Comparison of ENCODE assay signal across 8 cellular contexts in genomic region chrX:13734278-13735172, GRCh38. TPM values are rescaled to one million over a fixed set of nuclear protein-coding genes. Genes with fewer than 3 reads are reported as not detected.
DNase-seq lines count a peak whose midpoint lies in the region; ATAC-seq and TF ChIP-seq lines count a peak whose summit lies in the region.

A gene with protein sequence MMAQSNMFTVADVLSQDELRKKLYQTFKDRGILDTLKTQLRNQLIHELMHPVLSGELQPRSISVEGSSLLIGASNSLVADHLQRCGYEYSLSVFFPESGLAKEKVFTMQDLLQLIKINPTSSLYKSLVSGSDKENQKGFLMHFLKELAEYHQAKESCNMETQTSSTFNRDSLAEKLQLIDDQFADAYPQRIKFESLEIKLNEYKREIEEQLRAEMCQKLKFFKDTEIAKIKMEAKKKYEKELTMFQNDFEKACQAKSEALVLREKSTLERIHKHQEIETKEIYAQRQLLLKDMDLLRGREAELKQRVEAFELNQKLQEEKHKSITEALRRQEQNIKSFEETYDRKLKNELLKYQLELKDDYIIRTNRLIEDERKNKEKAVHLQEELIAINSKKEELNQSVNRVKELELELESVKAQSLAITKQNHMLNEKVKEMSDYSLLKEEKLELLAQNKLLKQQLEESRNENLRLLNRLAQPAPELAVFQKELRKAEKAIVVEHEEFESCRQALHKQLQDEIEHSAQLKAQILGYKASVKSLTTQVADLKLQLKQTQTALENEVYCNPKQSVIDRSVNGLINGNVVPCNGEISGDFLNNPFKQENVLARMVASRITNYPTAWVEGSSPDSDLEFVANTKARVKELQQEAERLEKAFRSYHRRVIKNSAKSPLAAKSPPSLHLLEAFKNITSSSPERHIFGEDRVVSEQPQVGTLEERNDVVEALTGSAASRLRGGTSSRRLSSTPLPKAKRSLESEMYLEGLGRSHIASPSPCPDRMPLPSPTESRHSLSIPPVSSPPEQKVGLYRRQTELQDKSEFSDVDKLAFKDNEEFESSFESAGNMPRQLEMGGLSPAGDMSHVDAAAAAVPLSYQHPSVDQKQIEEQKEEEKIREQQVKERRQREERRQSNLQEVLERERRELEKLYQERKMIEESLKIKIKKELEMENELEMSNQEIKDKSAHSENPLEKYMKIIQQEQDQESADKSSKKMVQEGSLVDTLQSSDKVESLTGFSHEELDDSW (plus strand): TSS chrX:13734748. CDS start chrX:13735072, 324 bp downstream.
Gene TRAPPC2, minus strand, starts transcription at chrX:13734620. Its CDS starts 14,657 bp downstream, at chrX:13719963.

- no peaks in the 10 kb centered on the region for H3K9me3 ChIP-seq in upper lobe of right lung

- in situ Hi-C loops in GM13977 (cut with MboI; ENCODE audit: low pct_unique_long_range_greater_than_20kb, low sequenced_read_pairs, unreplicated experiment) = no loop called here

- H3K27me3 Mint-ChIP-seq in T-helper 1 cell treated with Interleukin-12 subunit alpha and Interleukin-12 subunit beta and Interleukin-4 antibody, amounts not matched to agents 30 μg/mL and 1 μg/mL, for 36 hours (ENCODE audit: low read depth) = no peaks in the 10 kb centered on the region

- H3K4me3 Mint-ChIP-seq in T-helper 1 cell treated with Interleukin-12 subunit alpha and Interleukin-12 subunit beta and Interleukin-4 antibody, amounts not matched to agents 30 μg/mL and 1 μg/mL, for 36 hours = peak within 1 kb of the TSS; percentile 96

- no peaks in the 10 kb centered on the region for H3K36me3 ChIP-seq in upper lobe of right lung

- peak within 1 kb of the TSS; percentile 88 for H3K27ac ChIP-seq in upper lobe of right lung

- TF ChIP-seq CTCF in GM13977 (IDR thresholded peaks at IDR 0.05; ENCODE audit: extremely low read depth, insufficient read depth, missing control alignments) (peak; percentile 9), upper lobe of right lung (IDR thresholded peaks at IDR 0.05) (no peak)

- no peaks in the 10 kb centered on the region for H3K4me1 ChIP-seq in upper lobe of right lung

- H3K27ac Mint-ChIP-seq in T-helper 1 cell treated with Interleukin-12 subunit alpha and Interleukin-12 subunit beta and Interleukin-4 antibody, amounts not matched to agents 30 μg/mL and 1 μg/mL, for 36 hours = peak within 1 kb of the TSS; percentile 89

- peak; percentile 92 for DNase-seq in GM13977 (ENCODE audit: low spot score)
- peak; percentile 68 for DNase-seq in NCI-H1694 (lab: John Stamatoyannopoulos, UW)
- DNase-seq in amniotic stem cell (lab: John Stamatoyannopoulos, UW) = peak; percentile 85
- peak; percentile 93 for DNase-seq in left cardiac atrium
- peak; percentile 97 for DNase-seq in posterior vena cava (ENCODE audit: low spot score)
- DNase-seq in upper lobe of right lung = peak; percentile 93

- peaks cover 29% of the 10 kb centered on the region for H3K4me1 Mint-ChIP-seq in T-helper 1 cell treated with Interleukin-12 subunit alpha and Interleukin-12 subunit beta and Interleukin-4 antibody, amounts not matched to agents 30 μg/mL and 1 μg/mL, for 36 hours (ENCODE audit: low read depth)

- H3K4me3 ChIP-seq in upper lobe of right lung = peak within 1 kb of the TSS; percentile 70

- no peaks in the 10 kb centered on the region for H3K27me3 ChIP-seq in upper lobe of right lung

- peak; percentile 88 for ATAC-seq in HG02884 (IDR thresholded peaks at IDR 0.05; ENCODE audit: unreplicated experiment)
- peak; percentile 98 to 100 for ATAC-seq in left cardiac atrium
- ATAC-seq in upper lobe of right lung = peak; percentile 100

- intact Hi-C loops in left cardiac atrium (cut with DNase I) (no loop called here), posterior vena cava (cut with DNase I) (loop anchor here (5.0 to 10.0 kb wide), 2 partner anchors 70 to 77 kb away; no protein-coding TSS in a partner anchor), upper lobe of right lung (cut with DNase I) (no loop called here)

- no peaks in the 10 kb centered on the region for H3K9me3 Mint-ChIP-seq in T-helper 1 cell treated with Interleukin-12 subunit alpha and Interleukin-12 subunit beta and Interleukin-4 antibody, amounts not matched to agents 30 μg/mL and 1 μg/mL, for 36 hours

- peaks cover 34% of the 10 kb centered on the region for H3K36me3 Mint-ChIP-seq in T-helper 1 cell treated with Interleukin-12 subunit alpha and Interleukin-12 subunit beta and Interleukin-4 antibody, amounts not matched to agents 30 μg/mL and 1 μg/mL, for 36 hours (ENCODE audit: low read depth)

RNA-seq across cellular contexts. Expression of the first gene that starts in this region (rescaled TPM):
- total RNA-seq in left cardiac atrium (1 to 10 TPM; 9.3 TPM), posterior vena cava (10 to 100 TPM; 18.2 to 19.9 TPM), upper lobe of right lung (36.5 TPM)

RNA-seq across cellular contexts. Expression of gene TRAPPC2, which starts in this region (rescaled TPM):
- total RNA-seq in left cardiac atrium = 1 to 10 TPM; 8.9 to 9.1 TPM
- total RNA-seq in posterior vena cava = 10 to 100 TPM; 15.0 to 15.8 TPM
- total RNA-seq in upper lobe of right lung = 16.6 TPM

Comparison
In these comparisons a context has a peak if more than half of its experiments do, and no peak if none do; other contexts are left out.
1. Peak in every context shown above with its lines: DNase-seq, ATAC-seq, H3K4me3 ChIP-seq and H3K27ac ChIP-seq.
2. intact Hi-C loops: an anchor here in posterior vena cava (5.0 to 10.0 kb wide); none called in left cardiac atrium and upper lobe of right lung.